ENCODE assay signal across 8 cellular contexts in genomic region chr1:226736908-226737818, GRCh38. TPM values are rescaled to one million over a fixed set of nuclear protein-coding genes. Genes with fewer than 3 reads are reported as not detected.
DNase-seq lines count a peak whose midpoint lies in the region; ATAC-seq and TF ChIP-seq lines count a peak whose summit lies in the region.

No MANE protein-coding gene starts in this region.

- H3K27ac ChIP-seq in brain microvascular endothelial cell (no peak overlapping the region), iPS-20b (ENCODE audit: low read length) (no peak overlapping the region), gastrocnemius medialis (peak overlapping the region; percentile 84 to 91 (median 88))

- TF ChIP-seq CTCF in brain microvascular endothelial cell (IDR thresholded peaks at IDR 0.05; ENCODE audit: low read depth, low read length, missing control alignments), result no peak
- peak in 3 of 5 experiments; percentile 15 to 31 (median 29) for TF ChIP-seq CTCF in gastrocnemius medialis (IDR thresholded peaks at IDR 0.05 in 4 of 5, conservative IDR thresholded peaks at IDR 0.05 in 1 of 5)

- peak overlapping the region; percentile 69; the same call in 1 of the 2 replicates for H3K9ac ChIP-seq in iPS-20b (ENCODE audit: low read depth, low read length)

- intact Hi-C loops in gastrocnemius medialis (cut with DNase I; ENCODE audit: low total_unique reads), result loop anchor here (2.0 to 5.0 kb wide), 3 partner anchors 34 to 100 kb away; no protein-coding TSS in a partner anchor

- in situ Hi-C loops in brain microvascular endothelial cell (cut with HindIII; ENCODE audit: low pct_ligation_motif_present, low sequenced_read_pairs), result no loop called here
- in situ Hi-C loops in gastrocnemius medialis (cut with MboI; ENCODE audit: low sequenced_read_pairs in 4 of 4), result loop anchor here in 2 of 4 donors (10.0 kb wide), 1 partner anchor 88 kb away; no protein-coding TSS in a partner anchor

- H3K4me1 ChIP-seq in iPS-20b (ENCODE audit: insufficient read depth, low read length) (peaks cover 8% of the 10 kb centered on the region; the same call in 1 of the 2 replicates), gastrocnemius medialis (peaks cover 23 to 29% of the 10 kb centered on the region in 2 donors)

- H3K4me3 ChIP-seq in brain microvascular endothelial cell (ENCODE audit: low read depth, low read length) (peak overlapping the region; percentile 69), iPS-20b (ENCODE audit: low read length) (peak overlapping the region; percentile 76), gastrocnemius medialis (peak overlapping the region; percentile 79 to 86 (median 84))

- H3K27me3 ChIP-seq in brain microvascular endothelial cell (replicated peaks) (no peaks in the 10 kb centered on the region), iPS-20b (ENCODE audit: insufficient read depth, low read length) (peaks cover 80% of the 10 kb centered on the region), gastrocnemius medialis (no peaks in the 10 kb centered on the region)

- DNase-seq in SKM-1 treated with dmso at 0.1 percent for 144 hours (lab: John Stamatoyannopoulos, UW; ENCODE audit: unreplicated experiment), result peak; percentile 33
- DNase-seq in SKM-1 (lab: John Stamatoyannopoulos, UW; ENCODE audit: unreplicated experiment), result no peak
- DNase-seq in SW480 (ENCODE audit: low spot score), result peak; percentile 25
- DNase-seq in brain microvascular endothelial cell, result peak; percentile 6
- DNase-seq in gastrocnemius medialis, result peak; percentile 24 to 32
- no peak for DNase-seq in COLO829 (ENCODE audit: low spot score)

- no peaks in the 10 kb centered on the region for H3K36me3 ChIP-seq in brain microvascular endothelial cell (replicated peaks)
- H3K36me3 ChIP-seq in iPS-20b (ENCODE audit: insufficient read depth, low read depth, low read length), result no peaks in the 10 kb centered on the region
- no peaks in the 10 kb centered on the region for H3K36me3 ChIP-seq in gastrocnemius medialis

- no peaks in the 10 kb centered on the region for H3K9me3 ChIP-seq in iPS-20b (ENCODE audit: insufficient read depth, low read depth, low read length)
- H3K9me3 ChIP-seq in gastrocnemius medialis, result no peaks in the 10 kb centered on the region

- TF ChIP-seq POLR2A in gastrocnemius medialis (IDR thresholded peaks at IDR 0.05), result peak; percentile 17 to 59

- ATAC-seq in HG03064 (IDR thresholded peaks at IDR 0.05; ENCODE audit: low read depth, unreplicated experiment) (peak; percentile 29), gastrocnemius medialis (peak; percentile 70 to 71)

RNA-seq across cellular contexts. Expression of gene ITPKB, which starts 1.9 kb away (rescaled TPM):
- total RNA-seq in gastrocnemius medialis, result 10 to 100 TPM in 1 of 4 donors, 1 to 10 TPM in 3; 7.1 to 13.9 (median 7.8) TPM

Comparison
In these comparisons a context has a peak if more than half of its experiments do, and no peak if none do; other contexts are left out.
1. DNase-seq: peak in SKM-1 treated with dmso at 0.1 percent for 144 hours (single experiment), SW480 (single experiment), brain microvascular endothelial cell (single experiment) and gastrocnemius medialis (2 of 2); none in SKM-1 (single experiment) and COLO829 (single experiment).
2. H3K27ac ChIP-seq: peak in gastrocnemius medialis (4 of 4); none in brain microvascular endothelial cell (single experiment) and iPS-20b (single experiment).
3. Peak in every context shown above with its lines, with median percentiles within 50 percentile points of each other: H3K4me3 ChIP-seq.